Comparison of ENCODE assay signal across 10 cellular contexts in the genomic region with DNA sequence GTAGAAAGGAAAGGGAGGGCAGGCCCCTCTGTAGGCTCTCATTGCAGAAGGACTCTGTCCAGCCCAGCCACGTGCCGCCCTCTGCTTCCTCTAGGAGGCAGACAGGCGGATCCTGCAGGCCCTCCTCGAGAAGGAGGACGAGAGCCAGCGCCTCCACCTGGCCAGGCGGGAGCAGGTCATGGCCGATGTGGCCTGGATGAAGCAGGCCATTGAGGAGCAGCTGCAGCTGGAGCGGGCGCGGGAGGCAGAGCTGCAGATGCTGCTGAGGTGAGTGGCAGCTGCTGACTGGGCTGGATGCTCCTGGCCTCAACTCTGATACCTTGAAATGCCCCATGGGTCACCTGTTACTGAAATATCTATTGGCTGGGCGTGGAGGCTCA. TPM values are rescaled to one million over a fixed set of nuclear protein-coding genes. Genes with fewer than 3 reads are reported as not detected.
DNase-seq lines count a peak whose midpoint lies in the region; ATAC-seq and TF ChIP-seq lines count a peak whose summit lies in the region.
"Had no signal": no experiment of that assay in that cellular context is flagged by ENCODE, and none has a peak within 500 bp of the region (broad histone marks: within the 10 kb centered on the region; RNA-seq: fewer than 3 reads in every experiment).

No MANE protein-coding gene starts in this region.

- H3K9me3 ChIP-seq in WERI-Rb-1 (ENCODE audit: severe bottlenecking) = no peaks in the 10 kb centered on the region
- H3K9me3 ChIP-seq: ovary, vagina had no signal

- no peak overlapping the region for H3K27ac ChIP-seq in WERI-Rb-1
- H3K27ac ChIP-seq: ovary, vagina had no signal

- intact Hi-C loops in left colon (cut with DNase I, micrococcal nuclease) = no loop called here

- no peaks in the 10 kb centered on the region for H3K27me3 ChIP-seq in WERI-Rb-1 (ENCODE audit: insufficient read depth, low read depth, severe bottlenecking)
- H3K27me3 ChIP-seq: ovary, vagina had no signal

- in situ Hi-C loops in Caki2 (cut with HindIII; ENCODE audit: low pct_unique_long_range_greater_than_20kb, low sequenced_read_pairs) = no loop called here

- TF ChIP-seq CTCF in HFF-Myc (IDR thresholded peaks at IDR 0.05; ENCODE audit: low read depth, low read length, missing control alignments) (peak; percentile 38), WERI-Rb-1 (IDR thresholded peaks at IDR 0.05; ENCODE audit: low read depth, low read length) (peak; percentile 86)

- peak; percentile 61 for ATAC-seq in left colon
- no peak for ATAC-seq in HG03097 (IDR thresholded peaks at IDR 0.05; ENCODE audit: low FRiP score, unreplicated experiment)
- no peak for ATAC-seq in GM18511 (IDR thresholded peaks at IDR 0.05; ENCODE audit: unreplicated experiment)

- DNase-seq in Caki2 (ENCODE audit: low read depth) (peak; percentile 8), HFF-Myc (ENCODE audit: extremely low read depth, low read depth) (no peak), WERI-Rb-1 (peak; percentile 85), left colon (peak in 1 of 2 donors; percentile 23), nucleus accumbens (lab: John Stamatoyannopoulos, UW) (no peak)
- DNase-seq in stimulated activated naive CD4-positive, alpha-beta T cell (lab: John Stamatoyannopoulos, UW) = no peak
- DNase-seq: ovary had no signal

- H3K36me3 ChIP-seq in WERI-Rb-1 = peaks cover 90% of the 10 kb centered on the region
- H3K36me3 ChIP-seq: ovary had no signal

- H3K4me3 ChIP-seq in HFF-Myc (replicated peaks; ENCODE audit: low read depth, low read length) (no peak overlapping the region), WERI-Rb-1 (ENCODE audit: low read depth, low read length) (no peak overlapping the region)
- H3K4me3 ChIP-seq: ovary, vagina had no signal

RNA-seq across cellular contexts. Expression of a gene that starts 10.9 kb away (rescaled TPM):
- 2.0 and 5.2 TPM in 2 replicates for total RNA-seq in Caki2 (2014; rRNA removed; shearing (Covaris generic); ENCODE audit: low replicate concordance)
- total RNA-seq in left colon = 10 to 100 TPM; 15.0 to 17.2 TPM

RNA-seq across cellular contexts. Expression of a gene that starts 30.6 kb away (rescaled TPM):
- total RNA-seq in Caki2 (2014; rRNA removed; shearing (Covaris generic); ENCODE audit: low replicate concordance) = 24.2 and 25.0 TPM in 2 replicates
- total RNA-seq in left colon = 100 to 1,000 TPM in 1 of 2 donors, 10 to 100 TPM in 1; 95.0 to 128 TPM

Comparison
In these comparisons a context has a peak if more than half of its experiments do, and no peak if none do; other contexts are left out.
1. DNase-seq: peak in Caki2 (single experiment) and WERI-Rb-1 (single experiment); none in HFF-Myc (single experiment), stimulated activated naive CD4-positive, alpha-beta T cell (0 of 6) and nucleus accumbens (0 of 56).